ENCODE assay signal across 6 cellular contexts in the genomic region with DNA sequence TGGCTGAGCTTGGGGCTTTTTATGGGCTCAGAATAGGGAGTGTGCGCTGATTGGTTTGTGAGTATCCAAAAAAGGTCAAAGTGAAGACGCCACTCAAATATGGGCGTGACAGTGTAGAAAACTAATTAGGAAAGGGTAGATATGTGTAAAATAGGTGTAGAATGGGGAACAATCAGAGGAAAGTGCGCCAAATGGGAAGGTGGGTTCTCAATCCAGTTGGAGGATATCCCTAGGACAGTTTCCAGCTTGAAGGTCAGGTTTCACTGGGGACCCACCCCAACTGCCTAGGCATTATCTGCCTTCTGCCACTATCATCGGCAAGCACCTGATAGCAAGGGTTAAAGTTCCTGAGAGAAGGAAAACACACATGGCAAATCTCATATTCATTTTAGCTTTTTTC.
"Had no signal": no experiment of that assay in that cellular context is flagged by ENCODE, and none has a peak within 500 bp of the region (broad histone marks: within the 10 kb centered on the region; RNA-seq: fewer than 3 reads in every experiment).

No MANE protein-coding gene starts in this region.

- H3K9me3 Mint-ChIP-seq: H9 had no signal

- FAIRE-seq: H54 had no signal

- DNase-seq: GOT3, H9, HCEC 1CT, IMR-90, KBM-7 had no signal

- H3K27ac Mint-ChIP-seq: H9 had no signal

- H3K4me3 Mint-ChIP-seq: H9 had no signal
